In genomic region chr5:56638768-56639238, GRCh38 we compare ENCODE assay signal across 13 cellular contexts.
DNase-seq lines count a peak whose midpoint lies in the region; ATAC-seq lines count a peak whose summit lies in the region.
"Had no signal": no experiment of that assay in that cellular context is flagged by ENCODE, and none has a peak within 500 bp of the region (broad histone marks: within the 10 kb centered on the region; RNA-seq: fewer than 3 reads in every experiment).

No MANE protein-coding gene starts in this region.

- CTCF ChIA-PET in activated CD4-positive, alpha-beta T cell treated with anti-CD3 and anti-CD28 coated beads for 36 hours (lab: Charles Lee) = interaction anchor here (0.8 to 1.1 kb wide), 2 partner anchors 21 to 116 kb away, joined by 3 to 4 read pairs; no protein-coding TSS in a partner anchor

- DNase-seq in activated CD4-positive, alpha-beta T cell treated with anti-CD3 and anti-CD28 coated beads for 36 hours = no peak
- no peak for DNase-seq in activated CD4-positive, alpha-beta T cell treated with anti-CD3 and anti-CD28 coated beads for 48 hours
- DNase-seq in NCI-H2029 (lab: John Stamatoyannopoulos, UW) = peak; percentile 66
- DNase-seq in epithelial cell of prostate (ENCODE audit: low read depth, low spot score) = peak; percentile 95
- DNase-seq in SJCRH30 = no peak
- DNase-seq in iPS-NIHi11 (ENCODE audit: low spot score) = no peak
- DNase-seq in NCI-H1092 (lab: John Stamatoyannopoulos, UW) = no peak
- DNase-seq: activated CD8-positive, alpha-beta T cell treated with anti-CD3 and anti-CD28 coated beads for 36 hours; amniotic stem cell; effector CD4-positive, alpha-beta T cell; heart right ventricle; tibial artery had no signal

- H3K4me3 ChIP-seq in skin epidermis (no peak overlapping the region), SJCRH30 (no peak overlapping the region)
- H3K4me3 ChIP-seq: heart right ventricle, tibial artery had no signal

- H3K4me1 Mint-ChIP-seq in activated CD4-positive, alpha-beta T cell treated with anti-CD3 and anti-CD28 coated beads for 36 hours = peaks cover 24% of the 10 kb centered on the region

- intact Hi-C loops in activated CD4-positive, alpha-beta T cell treated with anti-CD3 and anti-CD28 coated beads for 36 hours (cut with DNase I, micrococcal nuclease) = no loop called here

- H3K4me1 ChIP-seq in SJCRH30 = no peaks in the 10 kb centered on the region

- H3K36me3 ChIP-seq in SJCRH30 = no peaks in the 10 kb centered on the region
- H3K36me3 ChIP-seq: heart right ventricle, tibial artery had no signal

- no peak overlapping the region for H3K4me3 Mint-ChIP-seq in activated CD4-positive, alpha-beta T cell treated with anti-CD3 and anti-CD28 coated beads for 36 hours
- H3K4me3 Mint-ChIP-seq: activated CD8-positive, alpha-beta T cell treated with anti-CD3 and anti-CD28 coated beads for 36 hours had no signal

- ATAC-seq in activated CD4-positive, alpha-beta T cell treated with anti-CD3 and anti-CD28 coated beads for 36 hours = peak; percentile 89
- ATAC-seq: activated CD8-positive, alpha-beta T cell treated with anti-CD3 and anti-CD28 coated beads for 36 hours; heart right ventricle had no signal

- peak overlapping the region; percentile 13 for H3K27ac ChIP-seq in epithelial cell of prostate
- H3K27ac ChIP-seq in skin epidermis = peak overlapping the region in 14 of 21 experiments; percentile 3 to 74 (median 50)
- no peak overlapping the region for H3K27ac ChIP-seq in SJCRH30
- H3K27ac ChIP-seq: heart right ventricle, tibial artery had no signal

- no peaks in the 10 kb centered on the region for H3K9me3 ChIP-seq in SJCRH30 (replicated peaks)
- H3K9me3 ChIP-seq: heart right ventricle, tibial artery had no signal

- POLR2A ChIA-PET in activated CD4-positive, alpha-beta T cell treated with anti-CD3 and anti-CD28 coated beads for 36 hours (lab: Charles Lee) = no interaction called here

- H3K36me3 Mint-ChIP-seq in activated CD4-positive, alpha-beta T cell treated with anti-CD3 and anti-CD28 coated beads for 36 hours (ENCODE audit: low read depth) = no peaks in the 10 kb centered on the region

- peak overlapping the region; percentile 44 for H3K27ac Mint-ChIP-seq in activated CD4-positive, alpha-beta T cell treated with anti-CD3 and anti-CD28 coated beads for 36 hours
- H3K27ac Mint-ChIP-seq: activated CD8-positive, alpha-beta T cell treated with anti-CD3 and anti-CD28 coated beads for 36 hours had no signal

- no peaks in the 10 kb centered on the region for H3K27me3 Mint-ChIP-seq in activated CD4-positive, alpha-beta T cell treated with anti-CD3 and anti-CD28 coated beads for 36 hours
- H3K27me3 Mint-ChIP-seq: activated CD8-positive, alpha-beta T cell treated with anti-CD3 and anti-CD28 coated beads for 36 hours had no signal

- H3K27me3 ChIP-seq in SJCRH30 = no peaks in the 10 kb centered on the region
- H3K27me3 ChIP-seq: heart right ventricle, tibial artery had no signal

- no peaks in the 10 kb centered on the region for H3K9me3 Mint-ChIP-seq in activated CD4-positive, alpha-beta T cell treated with anti-CD3 and anti-CD28 coated beads for 36 hours (ENCODE audit: low read depth)
- H3K9me3 Mint-ChIP-seq: activated CD8-positive, alpha-beta T cell treated with anti-CD3 and anti-CD28 coated beads for 36 hours had no signal

Comparison
In these comparisons a context has a peak if more than half of its experiments do, and no peak if none do; other contexts are left out.
1. DNase-seq: peak in NCI-H2029 (single experiment) and epithelial cell of prostate (single experiment); none in activated CD4-positive, alpha-beta T cell treated with anti-CD3 and anti-CD28 coated beads for 36 hours (single experiment), activated CD4-positive, alpha-beta T cell treated with anti-CD3 and anti-CD28 coated beads for 48 hours (single experiment), SJCRH30 (0 of 2), iPS-NIHi11 (single experiment) and NCI-H1092 (single experiment).